ENCODE assay signal across 13 cellular contexts in genomic region chr12:60106207-60106606, GRCh38.
A peak's percentile ranks its signal among the peaks of the same experiment; 100 is the strongest.
DNase-seq lines count a peak whose midpoint lies in the region; ATAC-seq, FAIRE-seq and TF ChIP-seq lines count a peak whose summit lies in the region.
"Had no signal": no experiment of that assay in that cellular context is flagged by ENCODE, and none has a peak within 500 bp of the region (broad histone marks: within the 10 kb centered on the region; RNA-seq: fewer than 3 reads in every experiment).

No MANE protein-coding gene starts in this region.

- no peaks in the 10 kb centered on the region for H3K4me1 Mint-ChIP-seq in glutamatergic neuron (ENCODE audit: low read depth, unreplicated experiment)
- H3K4me1 Mint-ChIP-seq: activated T-helper 17 cell treated with anti-CD3 and anti-CD28 coated beads, Interleukin-2, amount 50 U/mL, for 72 hours; CD14-positive monocyte had no signal

- DNase-seq in H4 (ENCODE audit: low spot score) (peak; percentile 12), SK-MEL-5 (ENCODE audit: low read depth, low spot score) (peak; percentile 15), fibroblast of pulmonary artery (ENCODE audit: low read depth) (peak; percentile 49), glutamatergic neuron (no peak), NCI-H446 (lab: John Stamatoyannopoulos, UW) (no peak), urothelium cell line (ENCODE audit: low spot score) (no peak)
- DNase-seq: cortex of kidney, hippocampal formation had no signal

- ATAC-seq in HG02588 (IDR thresholded peaks at IDR 0.05; ENCODE audit: unreplicated experiment), result no peak
- ATAC-seq: activated T-helper 17 cell treated with anti-CD3 and anti-CD28 coated beads, Interleukin-2, amount 50 U/mL, for 72 hours; sciatic nerve had no signal

- H3K36me3 Mint-ChIP-seq in glutamatergic neuron (ENCODE audit: unreplicated experiment), result no peaks in the 10 kb centered on the region
- H3K36me3 Mint-ChIP-seq: CD14-positive monocyte had no signal

- no peak overlapping the region for H3K4me3 Mint-ChIP-seq in glutamatergic neuron (ENCODE audit: unreplicated experiment)
- H3K4me3 Mint-ChIP-seq: activated T-helper 17 cell treated with anti-CD3 and anti-CD28 coated beads, Interleukin-2, amount 50 U/mL, for 72 hours; CD14-positive monocyte had no signal

- in situ Hi-C loops in SK-MEL-5 (cut with HindIII; ENCODE audit: low pct_unique_long_range_greater_than_20kb, low sequenced_read_pairs), result no loop called here

- FAIRE-seq in A204.1 (lab: Jason Lieb, UNC) (peak; percentile 71), urothelium cell line (lab: Jason Lieb, UNC) (no peak)

- no peaks in the 10 kb centered on the region for H3K27me3 Mint-ChIP-seq in glutamatergic neuron (ENCODE audit: unreplicated experiment)
- H3K27me3 Mint-ChIP-seq: activated T-helper 17 cell treated with anti-CD3 and anti-CD28 coated beads, Interleukin-2, amount 50 U/mL, for 72 hours had no signal

- no peak overlapping the region for H3K27ac Mint-ChIP-seq in glutamatergic neuron (ENCODE audit: unreplicated experiment)
- H3K27ac Mint-ChIP-seq: activated T-helper 17 cell treated with anti-CD3 and anti-CD28 coated beads, Interleukin-2, amount 50 U/mL, for 72 hours; CD14-positive monocyte had no signal

- H3K4me3 ChIP-seq in fibroblast of pulmonary artery (replicated peaks; ENCODE audit: low read depth, low read length), result no peak overlapping the region

- TF ChIP-seq CTCF in fibroblast of pulmonary artery (IDR thresholded peaks at IDR 0.05; ENCODE audit: low read length, missing control alignments) (peak; percentile 45), glutamatergic neuron (IDR thresholded peaks at IDR 0.05; ENCODE audit: partially characterized antibody, unreplicated experiment) (no peak)

- no peaks in the 10 kb centered on the region for H3K9me3 Mint-ChIP-seq in glutamatergic neuron (ENCODE audit: unreplicated experiment)

Comparison
In these comparisons a context has a peak if more than half of its experiments do, and no peak if none do; other contexts are left out.
1. DNase-seq: peak in H4 (single experiment), SK-MEL-5 (single experiment) and fibroblast of pulmonary artery (single experiment); none in glutamatergic neuron (single experiment), NCI-H446 (0 of 2) and urothelium cell line (single experiment).